In the genomic region with DNA sequence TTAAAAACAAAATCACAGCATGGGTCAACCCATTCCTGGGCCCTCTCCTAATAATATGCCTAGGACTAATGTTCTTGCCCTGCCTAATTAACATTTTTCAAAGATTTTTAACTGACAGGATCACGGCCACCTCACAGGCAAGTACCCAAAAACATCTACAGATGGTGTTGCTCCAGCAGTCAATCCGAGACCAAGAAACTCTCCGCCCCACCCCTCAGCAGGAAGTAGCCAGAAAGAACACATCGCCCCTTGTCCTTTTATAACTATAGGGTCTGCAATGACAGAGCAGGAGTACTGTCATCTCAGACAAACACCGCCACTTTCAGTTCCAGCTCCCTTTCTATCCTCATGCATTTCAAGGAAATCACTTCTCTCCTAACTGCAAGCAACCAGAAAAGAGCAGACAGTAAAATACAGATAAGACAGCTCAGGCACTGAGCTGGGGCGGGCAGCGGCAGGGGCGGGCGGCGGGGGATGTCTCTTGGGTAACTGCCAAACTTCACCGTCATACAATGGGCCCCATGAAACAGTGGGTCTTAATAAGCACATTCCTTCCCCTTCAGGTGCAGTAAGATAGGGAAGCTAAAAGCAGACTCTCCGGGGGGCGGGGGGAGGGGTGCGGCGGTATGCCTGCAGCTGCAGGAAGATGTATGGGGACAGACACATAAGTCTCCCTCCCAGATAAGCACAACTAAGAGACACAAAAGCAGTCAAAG, we compare ENCODE assay signal across 9 cellular contexts.
A peak's percentile ranks its signal among the peaks of the same experiment; 100 is the strongest.
DNase-seq lines count a peak whose midpoint lies in the region; ATAC-seq and TF ChIP-seq lines count a peak whose summit lies in the region.
"Had no signal": no experiment of that assay in that cellular context is flagged by ENCODE, and none has a peak within 500 bp of the region (broad histone marks: within the 10 kb centered on the region; RNA-seq: fewer than 3 reads in every experiment).

No MANE protein-coding gene starts in this region.

- H3K27me3 Mint-ChIP-seq in activated naive CD8-positive, alpha-beta T cell treated with anti-CD3 and anti-CD28 coated beads for 36 hours: no peaks in the 10 kb centered on the region
- peaks cover 5% of the 10 kb centered on the region for H3K27me3 Mint-ChIP-seq in neural progenitor cell (ENCODE audit: insufficient read depth, low read depth)

- H3K9me3 ChIP-seq in Loucy (ENCODE audit: insufficient read depth, low read depth, low read length) (no peaks in the 10 kb centered on the region), neural progenitor cell (ENCODE audit: low read depth) (no peaks in the 10 kb centered on the region)

- H3K9me3 Mint-ChIP-seq in activated naive CD8-positive, alpha-beta T cell treated with anti-CD3 and anti-CD28 coated beads for 36 hours: no peaks in the 10 kb centered on the region
- peaks cover 9% of the 10 kb centered on the region for H3K9me3 Mint-ChIP-seq in neural progenitor cell

- H3K36me3 Mint-ChIP-seq in activated naive CD8-positive, alpha-beta T cell treated with anti-CD3 and anti-CD28 coated beads for 36 hours: no peaks in the 10 kb centered on the region
- H3K36me3 Mint-ChIP-seq in neural progenitor cell: peaks cover 2% of the 10 kb centered on the region

- in situ Hi-C loops in GM13977 (cut with MboI; ENCODE audit: low pct_unique_long_range_greater_than_20kb, low sequenced_read_pairs, unreplicated experiment): no loop called here

- H3K27ac ChIP-seq in neural progenitor cell: no peak overlapping the region
- H3K27ac ChIP-seq: adrenal gland had no signal

- H3K4me3 Mint-ChIP-seq in activated naive CD8-positive, alpha-beta T cell treated with anti-CD3 and anti-CD28 coated beads for 36 hours: peak overlapping the region; percentile 79
- H3K4me3 Mint-ChIP-seq in neural progenitor cell: no peak overlapping the region

- H3K9ac ChIP-seq in Loucy (ENCODE audit: low read depth, low read length, poor library complexity, severe bottlenecking): no peak overlapping the region
- H3K9ac ChIP-seq in neural progenitor cell: no peak overlapping the region

- no peaks in the 10 kb centered on the region for H3K36me3 ChIP-seq in Loucy (ENCODE audit: insufficient read depth, low read length)
- no peaks in the 10 kb centered on the region for H3K36me3 ChIP-seq in neural progenitor cell
- H3K36me3 ChIP-seq: adrenal gland had no signal

- H4K20me1 ChIP-seq in Loucy (ENCODE audit: insufficient read depth, low read length, poor library complexity, severe bottlenecking) (no peaks in the 10 kb centered on the region), neural progenitor cell (ENCODE audit: low read depth) (no peaks in the 10 kb centered on the region)

- no peaks in the 10 kb centered on the region for H3K27me3 ChIP-seq in Loucy (ENCODE audit: insufficient read depth, low read length, poor library complexity, severe bottlenecking)
- no peaks in the 10 kb centered on the region for H3K27me3 ChIP-seq in neural progenitor cell
- H3K27me3 ChIP-seq: adrenal gland had no signal

- no peaks in the 10 kb centered on the region for H3K9me2 ChIP-seq in Loucy (replicated peaks; ENCODE audit: low read depth, low read length)

- ATAC-seq in GM19035 (IDR thresholded peaks at IDR 0.05; ENCODE audit: unreplicated experiment) (no peak), HG03571 (IDR thresholded peaks at IDR 0.05; ENCODE audit: unreplicated experiment) (no peak), GM21529 (IDR thresholded peaks at IDR 0.05; ENCODE audit: unreplicated experiment) (no peak), GM18870 (IDR thresholded peaks at IDR 0.05; ENCODE audit: unreplicated experiment) (no peak)

- TF ChIP-seq CTCF in GM13977 (IDR thresholded peaks at IDR 0.05; ENCODE audit: extremely low read depth, insufficient read depth, missing control alignments): no peak
- TF ChIP-seq CTCF in Loucy (conservative IDR thresholded peaks at IDR 0.05; ENCODE audit: low read length): no peak
- no peak for TF ChIP-seq CTCF in neural progenitor cell (IDR thresholded peaks at IDR 0.05)

- no peak overlapping the region for H3K4me2 ChIP-seq in Loucy (ENCODE audit: low read depth, low read length, poor library complexity, severe bottlenecking)
- peak overlapping the region; percentile 58 for H3K4me2 ChIP-seq in neural progenitor cell

- H3K79me2 ChIP-seq in Loucy (ENCODE audit: insufficient read depth, low read length) (no peaks in the 10 kb centered on the region), neural progenitor cell (ENCODE audit: low read depth) (no peaks in the 10 kb centered on the region)

- DNase-seq in GM13977 (ENCODE audit: low spot score) (peak; percentile 14), neural progenitor cell (ENCODE audit: low spot score) (peak; percentile 17)
- DNase-seq in activated naive CD8-positive, alpha-beta T cell treated with anti-CD3 and anti-CD28 coated beads for 36 hours: peak; percentile 4

- H2AFZ ChIP-seq in Loucy (ENCODE audit: low read length): no peak overlapping the region
- no peak overlapping the region for H2AFZ ChIP-seq in neural progenitor cell (replicated peaks)

- H3F3A ChIP-seq in Loucy (ENCODE audit: low read depth) (no peaks in the 10 kb centered on the region), neural progenitor cell (ENCODE audit: low read depth) (no peaks in the 10 kb centered on the region)

- H3K4me3 ChIP-seq in Loucy (ENCODE audit: low read length, poor library complexity, severe bottlenecking) (peak overlapping the region; percentile 51), neural progenitor cell (peak overlapping the region; percentile 15)

- H3K27ac Mint-ChIP-seq in activated naive CD8-positive, alpha-beta T cell treated with anti-CD3 and anti-CD28 coated beads for 36 hours: peak overlapping the region; percentile 31
- no peak overlapping the region for H3K27ac Mint-ChIP-seq in neural progenitor cell

- H3K4me1 ChIP-seq in Loucy (ENCODE audit: insufficient read depth, low read length, poor library complexity, severe bottlenecking) (no peaks in the 10 kb centered on the region), neural progenitor cell (no peaks in the 10 kb centered on the region)
- H3K4me1 ChIP-seq: adrenal gland had no signal

- H3K4me1 Mint-ChIP-seq in activated naive CD8-positive, alpha-beta T cell treated with anti-CD3 and anti-CD28 coated beads for 36 hours: peaks cover 9% of the 10 kb centered on the region
- H3K4me1 Mint-ChIP-seq in neural progenitor cell: no peaks in the 10 kb centered on the region
